In genomic region chr3:127078626-127079025, GRCh38 we compare ENCODE assay signal across 21 cellular contexts.
"Had no signal": no experiment of that assay in that cellular context is flagged by ENCODE, and none has a peak within 500 bp of the region (broad histone marks: within the 10 kb centered on the region; RNA-seq: fewer than 3 reads in every experiment).

No MANE protein-coding gene starts in this region.

- H3K27ac ChIP-seq: brain microvascular endothelial cell, heart left ventricle, pancreas, psoas muscle, tibial nerve had no signal

- ATAC-seq: heart left ventricle, left lobe of liver, pancreas, psoas muscle had no signal

- H3K9me3 ChIP-seq: heart left ventricle, pancreas, psoas muscle, tibial nerve had no signal

- H3K36me3 ChIP-seq: brain microvascular endothelial cell, heart left ventricle, pancreas, tibial nerve had no signal

- DNase-seq: activated CD4-positive, alpha-beta memory T cell treated with anti-CD3 and anti-CD28 coated beads for 36 hours; activated CD4-positive, alpha-beta T cell treated with anti-CD3 and anti-CD28 coated beads for 4 hours; activated CD8-positive, alpha-beta memory T cell treated with anti-CD3 and anti-CD28 coated beads, Interleukin-2, amount 50 U/mL, for 4 hours; activated gamma-delta T cell treated with Interleukin-2 at 50 U/mL for 16 hours; activated naive CD4-positive, alpha-beta T cell treated with anti-CD3 and anti-CD28 coated beads, Interleukin-2, amount 50 U/mL, for 16 hours; activated T-cell treated with anti-CD3 and anti-CD28 coated beads, Interleukin-2, amount 50 U/mL, for 1 hour; amniotic stem cell; brain microvascular endothelial cell; caudate nucleus; cortex of kidney; hypothalamus; immature natural killer cell; nucleus accumbens; psoas muscle; stimulated activated naive CD4-positive, alpha-beta T cell; T-helper 1 cell had no signal

- H3K4me3 Mint-ChIP-seq: activated CD4-positive, alpha-beta memory T cell treated with anti-CD3 and anti-CD28 coated beads for 36 hours; activated T-helper 1 cell treated with anti-CD3 and anti-CD28 coated beads, Interleukin-12 subunit alpha, Interleukin-12 subunit beta, Interleukin-2, Interleukin-4 antibody, amounts not matched to agents 30 ng/mL and 10 ng/mL and 1 ng/mL, durations not matched to agents 14 hours and 24 hours and 36 hours; immature natural killer cell had no signal

- H3K27ac Mint-ChIP-seq: activated CD4-positive, alpha-beta memory T cell treated with anti-CD3 and anti-CD28 coated beads for 36 hours; activated T-helper 1 cell treated with anti-CD3 and anti-CD28 coated beads, Interleukin-12 subunit alpha, Interleukin-12 subunit beta, Interleukin-2, Interleukin-4 antibody, amounts not matched to agents 30 ng/mL and 10 ng/mL and 1 ng/mL, durations not matched to agents 14 hours and 24 hours and 36 hours; immature natural killer cell had no signal

- H3K9me3 Mint-ChIP-seq: activated T-helper 1 cell treated with anti-CD3 and anti-CD28 coated beads, Interleukin-12 subunit alpha, Interleukin-12 subunit beta, Interleukin-2, Interleukin-4 antibody, amounts not matched to agents 30 ng/mL and 10 ng/mL and 1 ng/mL, durations not matched to agents 14 hours and 24 hours and 36 hours; immature natural killer cell had no signal

- H3K4me1 ChIP-seq: pancreas, psoas muscle had no signal

- H3K27me3 Mint-ChIP-seq: activated CD4-positive, alpha-beta memory T cell treated with anti-CD3 and anti-CD28 coated beads for 36 hours had no signal

- H3K27me3 ChIP-seq: brain microvascular endothelial cell, heart left ventricle, pancreas, tibial nerve had no signal

- H3K36me3 Mint-ChIP-seq: activated CD4-positive, alpha-beta memory T cell treated with anti-CD3 and anti-CD28 coated beads for 36 hours; immature natural killer cell had no signal

- H3K4me3 ChIP-seq: heart left ventricle, pancreas, psoas muscle, tibial nerve had no signal
